In genomic region chr2:20525041-20526035, GRCh38 we compare ENCODE assay signal across 8 cellular contexts.
DNase-seq lines count a peak whose midpoint lies in the region; ATAC-seq and TF ChIP-seq lines count a peak whose summit lies in the region.

No MANE protein-coding gene starts in this region.

- H3K27me3 Mint-ChIP-seq in activated T-helper 2 cell treated with anti-CD3 and anti-CD28 coated beads, Interferon-gamma antibody, Interleukin-2, Interleukin-4, amounts not matched to agents 10 μg/mL and 5 μg/mL and 100 μg/mL, durations not matched to agents 14 hours and 24 hours and 36 hours (ENCODE audit: low read depth): peaks cover 4% of the 10 kb centered on the region

- TF ChIP-seq CTCF in GM12874 (IDR thresholded peaks at IDR 0.05; ENCODE audit: insufficient read depth, low read depth, low read length) (peak; percentile 11; the same call in 1 of the 2 replicates), omental fat pad (IDR thresholded peaks at IDR 0.05) (no peak)

- H3K4me3 Mint-ChIP-seq in activated T-helper 2 cell treated with anti-CD3 and anti-CD28 coated beads, Interferon-gamma antibody, Interleukin-2, Interleukin-4, amounts not matched to agents 10 μg/mL and 5 μg/mL and 100 μg/mL, durations not matched to agents 14 hours and 24 hours and 36 hours (ENCODE audit: low read depth): no peak overlapping the region

- DNase-seq in HPDE6-E6E7 (ENCODE audit: extremely low spot score) (peak; percentile 29), dermis blood vessel endothelial cell (peak; percentile 45), omental fat pad (ENCODE audit: low spot score) (no peak), AML-193 (lab: John Stamatoyannopoulos, UW) (no peak), ACHN (no peak)
- DNase-seq in activated T-helper 2 cell treated with anti-CD3 and anti-CD28 coated beads, Interferon-gamma antibody, Interleukin-2, Interleukin-4, amounts not matched to agents 10 μg/mL and 5 μg/mL and 100 μg/mL, durations not matched to agents 14 hours and 24 hours and 36 hours (ENCODE audit: low spot score): no peak

- intact Hi-C loops in activated T-helper 2 cell treated with anti-CD3 and anti-CD28 coated beads, Interferon-gamma antibody, Interleukin-2, Interleukin-4, amounts not matched to agents 10 μg/mL and 5 μg/mL and 100 μg/mL, durations not matched to agents 14 hours and 24 hours and 36 hours (cut with micrococcal nuclease): no loop called here

- no peaks in the 10 kb centered on the region for H3K9me3 Mint-ChIP-seq in activated T-helper 2 cell treated with anti-CD3 and anti-CD28 coated beads, Interferon-gamma antibody, Interleukin-2, Interleukin-4, amounts not matched to agents 10 μg/mL and 5 μg/mL and 100 μg/mL, durations not matched to agents 14 hours and 24 hours and 36 hours

- H3K4me1 Mint-ChIP-seq in activated T-helper 2 cell treated with anti-CD3 and anti-CD28 coated beads, Interferon-gamma antibody, Interleukin-2, Interleukin-4, amounts not matched to agents 10 μg/mL and 5 μg/mL and 100 μg/mL, durations not matched to agents 14 hours and 24 hours and 36 hours (ENCODE audit: low read depth): no peaks in the 10 kb centered on the region

- in situ Hi-C loops in ACHN (cut with HindIII; ENCODE audit: low pct_ligation_motif_present, low pct_unique_long_range_greater_than_20kb, low sequenced_read_pairs): no loop called here

- no peaks in the 10 kb centered on the region for H3K36me3 Mint-ChIP-seq in activated T-helper 2 cell treated with anti-CD3 and anti-CD28 coated beads, Interferon-gamma antibody, Interleukin-2, Interleukin-4, amounts not matched to agents 10 μg/mL and 5 μg/mL and 100 μg/mL, durations not matched to agents 14 hours and 24 hours and 36 hours (ENCODE audit: low read depth)

- ATAC-seq in GM21447 (IDR thresholded peaks at IDR 0.05; ENCODE audit: unreplicated experiment) (peak; percentile 91), omental fat pad (ENCODE audit: low FRiP score) (peak; percentile 42)

- no peak overlapping the region for H3K27ac Mint-ChIP-seq in activated T-helper 2 cell treated with anti-CD3 and anti-CD28 coated beads, Interferon-gamma antibody, Interleukin-2, Interleukin-4, amounts not matched to agents 10 μg/mL and 5 μg/mL and 100 μg/mL, durations not matched to agents 14 hours and 24 hours and 36 hours

Comparison
In these comparisons a context has a peak if more than half of its experiments do, and no peak if none do; other contexts are left out.
1. DNase-seq: peak in HPDE6-E6E7 (single experiment) and dermis blood vessel endothelial cell (single experiment); none in omental fat pad (single experiment), activated T-helper 2 cell treated with anti-CD3 and anti-CD28 coated beads, Interferon-gamma antibody, Interleukin-2, Interleukin-4, amounts not matched to agents 10 μg/mL and 5 μg/mL and 100 μg/mL, durations not matched to agents 14 hours and 24 hours and 36 hours (single experiment), AML-193 (0 of 2) and ACHN (single experiment).